Comparison of ENCODE assay signal across 17 cellular contexts in genomic region chr1:53601031-53601745, GRCh38.
"Had no signal": no experiment of that assay in that cellular context is flagged by ENCODE, and none has a peak within 500 bp of the region (broad histone marks: within the 10 kb centered on the region; RNA-seq: fewer than 3 reads in every experiment).

No MANE protein-coding gene starts in this region.

- DNase-seq: activated CD4-positive, alpha-beta T cell treated with anti-CD3 and anti-CD28 coated beads for 48 hours; activated CD4-positive, CD25-positive, alpha-beta regulatory T cell; activated CD8-positive, alpha-beta T cell treated with anti-CD3 and anti-CD28 coated beads, Interleukin-2, amount 10 ng/mL, durations not matched to agents 7 days and 5 days; activated naive CD4-positive, alpha-beta T cell treated with Interleukin-2 at 50 U/mL for 16 hours; dermis blood vessel endothelial cell; effector memory CD4-positive, alpha-beta T cell; foreskin keratinocyte; left cardiac atrium; mesendoderm; T-helper 9 cell; trophoblast cell had no signal

- H3K36me3 ChIP-seq: breast epithelium, suprapubic skin had no signal

- H3K27ac ChIP-seq: breast epithelium, epithelial cell of prostate, foreskin keratinocyte, hepatocyte, suprapubic skin had no signal

- H3K4me3 Mint-ChIP-seq: activated CD8-positive, alpha-beta T cell treated with anti-CD3 and anti-CD28 coated beads, Interleukin-2, amount 10 ng/mL, durations not matched to agents 7 days and 5 days; natural killer cell; stimulated activated naive CD8-positive, alpha-beta T cell treated with anti-CD3 and anti-CD28 coated beads, Interleukin-15, Interleukin-2, amounts not matched to agents 100 ng/mL and 50 ng/mL, for 24 hours had no signal

- H3K27ac Mint-ChIP-seq: activated CD8-positive, alpha-beta T cell treated with anti-CD3 and anti-CD28 coated beads, Interleukin-2, amount 10 ng/mL, durations not matched to agents 7 days and 5 days; natural killer cell; stimulated activated naive CD8-positive, alpha-beta T cell treated with anti-CD3 and anti-CD28 coated beads, Interleukin-15, Interleukin-2, amounts not matched to agents 100 ng/mL and 50 ng/mL, for 24 hours had no signal

- H3K36me3 Mint-ChIP-seq: natural killer cell had no signal

- H3K4me2 ChIP-seq: hepatocyte had no signal

- H3K79me2 ChIP-seq: hepatocyte had no signal

- H3K9me3 ChIP-seq: breast epithelium, suprapubic skin had no signal

- H3K4me3 ChIP-seq: breast epithelium, hepatocyte, suprapubic skin had no signal

- H3K27me3 ChIP-seq: breast epithelium, hepatocyte, suprapubic skin had no signal

- H3K9me3 Mint-ChIP-seq: natural killer cell; stimulated activated naive CD8-positive, alpha-beta T cell treated with anti-CD3 and anti-CD28 coated beads, Interleukin-15, Interleukin-2, amounts not matched to agents 100 ng/mL and 50 ng/mL, for 24 hours had no signal

- H2AFZ ChIP-seq: hepatocyte had no signal

- H3K4me1 ChIP-seq: breast epithelium, foreskin keratinocyte, suprapubic skin had no signal

- H3K27me3 Mint-ChIP-seq: stimulated activated naive CD8-positive, alpha-beta T cell treated with anti-CD3 and anti-CD28 coated beads, Interleukin-15, Interleukin-2, amounts not matched to agents 100 ng/mL and 50 ng/mL, for 24 hours had no signal
